1 cellular context compared by ENCODE assay signal in genomic region chr5:50965621-50966362, GRCh38.
A peak's percentile ranks its signal among the peaks of the same experiment; 100 is the strongest.
TF ChIP-seq lines count a peak whose summit lies in the region.

No MANE protein-coding gene starts in this region.

TF ChIP-seq in WTC11, 78 proteins besides CTCF, POLR2A, EP300 and RAD21:
- TF ChIP-seq PRDM15 (CRISPR knock-in tag; IDR thresholded peaks at IDR 0.05) (0 out of 2 replicates have a peak, but pooled peaks have one; percentile 13), ERG (CRISPR knock-in tag; IDR thresholded peaks at IDR 0.05) (no peak)
